ENCODE assay signal across 2 cellular contexts in the genomic region with DNA sequence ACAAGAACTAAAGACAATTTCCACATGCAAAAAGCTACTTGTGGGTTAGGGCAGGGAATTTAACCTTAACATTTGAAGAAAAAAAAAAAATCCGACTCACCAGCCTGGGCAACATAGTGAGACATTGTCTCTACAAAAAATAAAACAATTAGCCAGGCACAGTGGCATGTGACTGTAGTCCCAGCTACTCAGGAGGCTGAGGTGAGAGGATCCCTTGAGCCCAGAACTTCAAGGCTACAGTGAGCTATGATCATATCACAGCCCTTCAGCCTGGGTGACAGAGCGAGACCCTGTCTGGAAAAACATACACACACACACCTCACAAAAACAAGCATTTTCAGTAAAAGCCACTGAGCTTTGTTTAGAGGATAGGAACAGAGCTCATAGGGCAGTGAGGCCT.
TF ChIP-seq lines count a peak whose summit lies in the region.

No MANE protein-coding gene starts in this region.

TF ChIP-seq in HepG2, 621 proteins besides CTCF, POLR2A, EP300 and RAD21:
- TF ChIP-seq SMAD9 (CRISPR knock-in tag; IDR thresholded peaks at IDR 0.05): no peak
- 0 out of 2 replicates have a peak, but pooled peaks have one; percentile 25 for TF ChIP-seq RORA (CRISPR knock-in tag; IDR thresholded peaks at IDR 0.05)
- no peak for TF ChIP-seq SOX13 (IDR thresholded peaks at IDR 0.05)
- peak in 1 of 2 experiments; percentile 26; a peak in 1 of 4 replicates for TF ChIP-seq SOX13 (CRISPR knock-in tag; conservative IDR thresholded peaks at IDR 0.05 in 1 of 2, IDR thresholded peaks at IDR 0.05 in 1 of 2)
- peak; percentile 60; the same call in 1 of the 2 replicates for TF ChIP-seq ZNF121 (CRISPR knock-in tag; IDR thresholded peaks at IDR 0.05)
- TF ChIP-seq ZFP36L2 (CRISPR knock-in tag; IDR thresholded peaks at IDR 0.05): no peak
- TF ChIP-seq PAXIP1 (CRISPR knock-in tag; conservative IDR thresholded peaks at IDR 0.05): 0 out of 2 replicates have a peak, but pooled peaks have one; percentile 20
- TF ChIP-seq ZMYM2 (CRISPR knock-in tag; IDR thresholded peaks at IDR 0.05): peak; percentile 75; the same call in 1 of the 2 replicates
- no peak for TF ChIP-seq SIN3B (IDR thresholded peaks at IDR 0.05; ENCODE audit: low read length)
- peak; percentile 85 for TF ChIP-seq ZNF770 (CRISPR knock-in tag; IDR thresholded peaks at IDR 0.05)
- TF ChIP-seq HNF4A (CRISPR knock-in tag; IDR thresholded peaks at IDR 0.05): 0 out of 2 replicates have a peak, but pooled peaks have one; percentile 8
- no peak for TF ChIP-seq SOX6 (IDR thresholded peaks at IDR 0.05)
- peak; percentile 32 for TF ChIP-seq SOX6 (CRISPR knock-in tag; IDR thresholded peaks at IDR 0.05)
- peak; percentile 35 for TF ChIP-seq TEAD3 (CRISPR knock-in tag; optimal IDR thresholded peaks at IDR 0.05; ENCODE audit: borderline replicate concordance)
- peak; percentile 41; the same call in 1 of the 2 replicates for TF ChIP-seq SALL1 (CRISPR knock-in tag; IDR thresholded peaks at IDR 0.05)
- peak; percentile 28; the same call in 1 of the 2 replicates for TF ChIP-seq ZMYM4 (CRISPR knock-in tag; IDR thresholded peaks at IDR 0.05)
- peak; percentile 16; the same call in 1 of the 2 replicates for TF ChIP-seq SOX5 (CRISPR knock-in tag; IDR thresholded peaks at IDR 0.05; ENCODE audit: borderline replicate concordance)
- TF ChIP-seq ZNF263 (CRISPR knock-in tag; IDR thresholded peaks at IDR 0.05): no peak

TF ChIP-seq in SK-N-SH treated with all-trans-retinoic acid at 6 μM for 48 hours, 23 proteins besides CTCF, POLR2A, EP300 and RAD21:
- TF ChIP-seq BACH2 (CRISPR knock-in tag; IDR thresholded peaks at IDR 0.05; ENCODE audit: borderline replicate concordance) (no peak), CSDC2 (CRISPR knock-in tag; IDR thresholded peaks at IDR 0.05) (no peak)
